In the genomic region with DNA sequence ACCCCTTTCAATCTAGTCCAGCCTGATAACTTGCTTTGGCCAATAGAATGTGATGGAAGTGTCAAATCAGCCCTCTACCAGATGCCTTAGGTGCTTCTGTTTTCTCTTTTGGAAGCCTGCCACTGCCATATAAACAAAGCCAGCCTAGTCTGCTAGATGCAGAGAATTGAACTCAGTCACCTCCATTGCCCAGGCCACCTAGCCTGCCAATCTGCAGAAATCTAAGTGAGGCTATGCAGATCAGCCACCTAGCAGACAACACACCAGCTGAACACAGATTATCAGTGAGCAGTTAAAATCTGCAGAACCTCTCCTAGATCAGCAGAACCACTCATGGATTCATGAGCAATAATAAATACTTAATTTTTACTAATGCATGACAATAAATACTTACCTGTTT, we compare ENCODE assay signal across 26 cellular contexts.
"Had no signal": no experiment of that assay in that cellular context is flagged by ENCODE, and none has a peak within 500 bp of the region (broad histone marks: within the 10 kb centered on the region; RNA-seq: fewer than 3 reads in every experiment).

No MANE protein-coding gene starts in this region.

- H3K27me3 ChIP-seq: esophagus muscularis mucosa, foreskin keratinocyte, gastroesophageal sphincter, heart left ventricle, hepatocyte, left lung, right lobe of liver, tibial nerve, upper lobe of left lung had no signal

- H3K36me3 Mint-ChIP-seq: mesothelial cell of epicardium; naive B cell; natural killer cell treated with Interleukin-12 subunit alpha and Interleukin-12 subunit beta and Interleukin-15 and Interleukin-18, amount 100 ng/mL, for 72 hours; stimulated activated naive B cell treated with anti-CD40 and anti-IgM and Interleukin-4, amounts not matched to agents 10 μg/mL and 1 μg/mL and 100 μg/mL, for 72 hours had no signal

- H2AFZ ChIP-seq: hepatocyte, parathyroid adenoma had no signal

- H3K9me3 ChIP-seq: esophagus muscularis mucosa, gastroesophageal sphincter, heart left ventricle, left lung, mucosa of descending colon, right lobe of liver, thoracic aorta, tibial nerve, upper lobe of left lung had no signal

- H3K4me3 ChIP-seq: esophagus muscularis mucosa, gastroesophageal sphincter, heart left ventricle, hepatocyte, left lung, mucosa of descending colon, right lobe of liver, thoracic aorta, tibial nerve, upper lobe of left lung had no signal

- DNase-seq: dermis blood vessel endothelial cell; effector memory CD4-positive, alpha-beta T cell; foreskin keratinocyte; heart left ventricle; left cardiac atrium; left lung; mesenchymal stem cell; mucosa of descending colon; naive B cell; right lobe of liver; small intestine; stimulated activated CD4-positive, alpha-beta T cell treated with anti-CD3 and anti-CD28 coated beads, Interleukin-15, amount 100 ng/mL, for 24 hours; stimulated activated CD4-positive, alpha-beta T cell treated with anti-CD3 and anti-CD28 coated beads, Interleukin-2, amount 100 ng/mL, for 48 hours; stimulated activated naive B cell treated with anti-CD40 and anti-IgM and Interleukin-4, amounts not matched to agents 10 μg/mL and 1 μg/mL and 100 μg/mL, for 72 hours; upper lobe of left lung had no signal

- H3K36me3 ChIP-seq: esophagus muscularis mucosa, gastroesophageal sphincter, heart left ventricle, left lung, right lobe of liver, thoracic aorta, tibial nerve, upper lobe of left lung had no signal

- H3K9ac ChIP-seq: parathyroid adenoma had no signal

- H3K27ac ChIP-seq: esophagus muscularis mucosa, foreskin keratinocyte, gastroesophageal sphincter, heart left ventricle, hepatocyte, left lung, parathyroid adenoma, right lobe of liver, thoracic aorta, tibial nerve, upper lobe of left lung had no signal

- H3K9me3 Mint-ChIP-seq: neural crest cell; stimulated activated naive B cell treated with anti-CD40 and anti-IgM and Interleukin-4, amounts not matched to agents 10 μg/mL and 1 μg/mL and 100 μg/mL, for 72 hours; stimulated activated naive CD8-positive, alpha-beta T cell treated with anti-CD3 and anti-CD28 coated beads, Interleukin-15, Interleukin-2, amounts not matched to agents 100 ng/mL and 50 ng/mL, for 24 hours had no signal

- ATAC-seq: foreskin keratinocyte; gastroesophageal sphincter; heart left ventricle; left cardiac atrium; left lung; mucosa of descending colon; natural killer cell treated with Interleukin-12 subunit alpha and Interleukin-12 subunit beta and Interleukin-15 and Interleukin-18, amount 100 ng/mL, for 72 hours; right lobe of liver; stimulated activated naive B cell treated with anti-CD40 and anti-IgM and Interleukin-4, amounts not matched to agents 10 μg/mL and 1 μg/mL and 100 μg/mL, for 72 hours had no signal

- H3K79me2 ChIP-seq: hepatocyte, parathyroid adenoma had no signal

- H3K4me2 ChIP-seq: hepatocyte had no signal

- H3K4me1 ChIP-seq: esophagus muscularis mucosa, foreskin keratinocyte, gastroesophageal sphincter, heart left ventricle, left lung, parathyroid adenoma, right lobe of liver, tibial nerve, upper lobe of left lung had no signal

- H3K4me1 Mint-ChIP-seq: naive B cell; neural crest cell; stimulated activated naive B cell treated with anti-CD40 and anti-IgM and Interleukin-4, amounts not matched to agents 10 μg/mL and 1 μg/mL and 100 μg/mL, for 72 hours had no signal

- H3K27me3 Mint-ChIP-seq: naive B cell; natural killer cell treated with Interleukin-12 subunit alpha and Interleukin-12 subunit beta and Interleukin-15 and Interleukin-18, amount 100 ng/mL, for 72 hours; progenitor cell of endocrine pancreas; stimulated activated naive B cell treated with anti-CD40 and anti-IgM and Interleukin-4, amounts not matched to agents 10 μg/mL and 1 μg/mL and 100 μg/mL, for 72 hours; stimulated activated naive CD8-positive, alpha-beta T cell treated with anti-CD3 and anti-CD28 coated beads, Interleukin-15, Interleukin-2, amounts not matched to agents 100 ng/mL and 50 ng/mL, for 24 hours had no signal

- H3K27ac Mint-ChIP-seq: mesothelial cell of epicardium; naive B cell; natural killer cell treated with Interleukin-12 subunit alpha and Interleukin-12 subunit beta and Interleukin-15 and Interleukin-18, amount 100 ng/mL, for 72 hours; progenitor cell of endocrine pancreas; stimulated activated naive B cell treated with anti-CD40 and anti-IgM and Interleukin-4, amounts not matched to agents 10 μg/mL and 1 μg/mL and 100 μg/mL, for 72 hours; stimulated activated naive CD8-positive, alpha-beta T cell treated with anti-CD3 and anti-CD28 coated beads, Interleukin-15, Interleukin-2, amounts not matched to agents 100 ng/mL and 50 ng/mL, for 24 hours had no signal

- H3K4me3 Mint-ChIP-seq: mesothelial cell of epicardium; naive B cell; natural killer cell treated with Interleukin-12 subunit alpha and Interleukin-12 subunit beta and Interleukin-15 and Interleukin-18, amount 100 ng/mL, for 72 hours; neural crest cell; stimulated activated naive B cell treated with anti-CD40 and anti-IgM and Interleukin-4, amounts not matched to agents 10 μg/mL and 1 μg/mL and 100 μg/mL, for 72 hours; stimulated activated naive CD8-positive, alpha-beta T cell treated with anti-CD3 and anti-CD28 coated beads, Interleukin-15, Interleukin-2, amounts not matched to agents 100 ng/mL and 50 ng/mL, for 24 hours had no signal
